Comparison of ENCODE assay signal across 36 cellular contexts in the genomic region with DNA sequence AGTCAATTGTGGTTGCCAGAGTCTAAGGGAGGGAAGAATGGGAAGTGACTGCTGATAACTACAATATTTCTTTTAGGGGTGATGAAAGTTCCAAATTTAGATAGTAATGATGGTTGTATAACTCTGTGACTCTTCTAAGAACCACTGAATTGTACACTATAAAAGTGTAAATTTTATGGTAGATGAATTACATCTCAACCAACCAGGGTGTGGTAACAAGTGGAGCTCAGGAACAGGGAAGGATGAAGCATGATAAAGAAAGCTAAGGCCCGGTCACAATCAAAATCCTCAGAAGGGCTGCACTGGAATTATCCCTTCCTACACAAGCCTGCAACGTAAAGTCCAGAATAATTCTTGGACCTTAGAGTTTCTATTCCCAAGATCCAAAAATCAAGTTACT.
"Had no signal": no experiment of that assay in that cellular context is flagged by ENCODE, and none has a peak within 500 bp of the region (broad histone marks: within the 10 kb centered on the region; RNA-seq: fewer than 3 reads in every experiment).

No MANE protein-coding gene starts in this region.

- DNase-seq: activated B cell treated with CpG ODN at 0.5 μM for 24 hours; activated CD4-positive, alpha-beta T cell treated with anti-CD3 and anti-CD28 coated beads for 48 hours; activated CD4-positive, alpha-beta T cell treated with anti-CD3 and anti-CD28 coated beads, Interleukin-2, amount 50 U/mL, for 1 hour; activated CD4-positive, alpha-beta T cell treated with anti-CD3 and anti-CD28 coated beads, Interleukin-2, amount 50 U/mL, for 48 hours; activated CD8-positive, alpha-beta memory T cell treated with anti-CD3 and anti-CD28 coated beads, Interleukin-2, amount 10 ng/mL, durations not matched to agents 7 days and 5 days; activated CD8-positive, alpha-beta memory T cell treated with anti-CD3 and anti-CD28 coated beads, Interleukin-2, amount 50 U/mL, for 4 hours; activated CD8-positive, alpha-beta T cell treated with anti-CD3 and anti-CD28 coated beads, Interleukin-2, amount 10 ng/mL, durations not matched to agents 7 days and 5 days; activated effector memory CD4-positive, alpha-beta T cell treated with anti-CD3 and anti-CD28 coated beads, Interleukin-2, amount 50 U/mL, for 16 hours; activated naive CD4-positive, alpha-beta T cell treated with anti-CD3 and anti-CD28 coated beads for 36 hours; activated naive CD8-positive, alpha-beta T cell treated with anti-CD3 and anti-CD28 coated beads for 36 hours; activated naive CD8-positive, alpha-beta T cell treated with anti-CD3 and anti-CD28 coated beads, Interleukin-2, amount 50 U/mL, for 24 hours; activated T-cell treated with anti-CD3 and anti-CD28 coated beads, Interleukin-2, amount 50 U/mL, for 1 hour; activated T-cell treated with anti-CD3 and anti-CD28 coated beads, Interleukin-2, amount 50 U/mL, for 48 hours; adrenal gland; central memory CD4-positive, alpha-beta T cell; cerebellar nuclear complex; cortex of kidney; effector CD8-positive, alpha-beta T cell; esophagus squamous epithelium; T-helper 1 cell; T-helper 17 cell; T1000; WERI-Rb-1 had no signal

- H3K36me3 ChIP-seq: adrenal gland, ascending aorta, breast epithelium, cardiac muscle cell, esophagus squamous epithelium, WERI-Rb-1 had no signal

- H3K9me3 ChIP-seq: adrenal gland, ascending aorta, breast epithelium, esophagus squamous epithelium had no signal

- H3K4me3 ChIP-seq: adrenal gland, ascending aorta, breast epithelium, cardiac muscle cell, esophagus squamous epithelium had no signal

- H3K27ac Mint-ChIP-seq: activated B cell treated with CpG ODN at 0.5 μM for 24 hours; activated CD8-positive, alpha-beta memory T cell treated with anti-CD3 and anti-CD28 coated beads, Interleukin-2, amount 10 ng/mL, durations not matched to agents 7 days and 5 days; activated CD8-positive, alpha-beta T cell treated with anti-CD3 and anti-CD28 coated beads, Interleukin-2, amount 10 ng/mL, durations not matched to agents 7 days and 5 days; activated naive CD4-positive, alpha-beta T cell treated with anti-CD3 and anti-CD28 coated beads for 36 hours; activated naive CD4-positive, alpha-beta T cell treated with anti-CD3 and anti-CD28 coated beads, Interleukin-2, amount 50 U/mL, for 24 hours; activated naive CD8-positive, alpha-beta T cell treated with anti-CD3 and anti-CD28 coated beads for 36 hours; activated naive CD8-positive, alpha-beta T cell treated with anti-CD3 and anti-CD28 coated beads, Interleukin-2, amount 50 U/mL, for 24 hours; activated T-helper 1 cell treated with anti-CD3 and anti-CD28 coated beads, Interleukin-12 subunit alpha, Interleukin-12 subunit beta, Interleukin-2, Interleukin-4 antibody, amounts not matched to agents 30 ng/mL and 10 ng/mL and 1 ng/mL, durations not matched to agents 14 hours and 24 hours and 36 hours; activated T-helper 2 cell treated with anti-CD3 and anti-CD28 coated beads, Interferon-gamma antibody, Interleukin-2, Interleukin-4, amounts not matched to agents 10 μg/mL and 5 μg/mL and 100 μg/mL, durations not matched to agents 14 hours and 24 hours and 36 hours; T-helper 17 cell; T-helper 2 cell treated with Interferon-gamma antibody and Interleukin-4, amounts not matched to agents 5 μg/mL and 100 μg/mL, for 36 hours had no signal

- FAIRE-seq: endometrium, endothelial cell of umbilical vein, frontal cortex had no signal

- H3K4me1 ChIP-seq: adrenal gland, ascending aorta, breast epithelium, esophagus squamous epithelium had no signal

- H3K27me3 Mint-ChIP-seq: activated B cell treated with CpG ODN at 0.5 μM for 24 hours; activated CD8-positive, alpha-beta memory T cell treated with anti-CD3 and anti-CD28 coated beads, Interleukin-2, amount 10 ng/mL, durations not matched to agents 7 days and 5 days; activated naive CD4-positive, alpha-beta T cell treated with anti-CD3 and anti-CD28 coated beads, Interleukin-2, amount 50 U/mL, for 24 hours; activated naive CD8-positive, alpha-beta T cell treated with anti-CD3 and anti-CD28 coated beads for 36 hours; activated naive CD8-positive, alpha-beta T cell treated with anti-CD3 and anti-CD28 coated beads, Interleukin-2, amount 50 U/mL, for 24 hours; brain; T-helper 17 cell had no signal

- H3K27ac ChIP-seq: adrenal gland, ascending aorta, breast epithelium, cardiac muscle cell, epithelial cell of prostate, esophagus squamous epithelium, WERI-Rb-1 had no signal

- ATAC-seq: activated CD4-positive, CD25-positive, alpha-beta regulatory T cell treated with anti-CD3 and anti-CD28 coated beads, Interleukin-2, amount 50 U/mL, for 24 hours; activated CD8-positive, alpha-beta memory T cell treated with anti-CD3 and anti-CD28 coated beads, Interleukin-2, amount 10 ng/mL, durations not matched to agents 7 days and 5 days; activated CD8-positive, alpha-beta T cell treated with anti-CD3 and anti-CD28 coated beads, Interleukin-2, amount 10 ng/mL, durations not matched to agents 7 days and 5 days; activated naive CD8-positive, alpha-beta T cell treated with anti-CD3 and anti-CD28 coated beads, Interleukin-2, amount 50 U/mL, for 24 hours; T-helper 17 cell had no signal

- H3K4me3 Mint-ChIP-seq: activated B cell treated with CpG ODN at 0.5 μM for 24 hours; activated CD8-positive, alpha-beta memory T cell treated with anti-CD3 and anti-CD28 coated beads, Interleukin-2, amount 10 ng/mL, durations not matched to agents 7 days and 5 days; activated CD8-positive, alpha-beta T cell treated with anti-CD3 and anti-CD28 coated beads, Interleukin-2, amount 10 ng/mL, durations not matched to agents 7 days and 5 days; activated naive CD4-positive, alpha-beta T cell treated with anti-CD3 and anti-CD28 coated beads for 36 hours; activated naive CD4-positive, alpha-beta T cell treated with anti-CD3 and anti-CD28 coated beads, Interleukin-2, amount 50 U/mL, for 24 hours; activated naive CD8-positive, alpha-beta T cell treated with anti-CD3 and anti-CD28 coated beads for 36 hours; activated naive CD8-positive, alpha-beta T cell treated with anti-CD3 and anti-CD28 coated beads, Interleukin-2, amount 50 U/mL, for 24 hours; activated T-helper 1 cell treated with anti-CD3 and anti-CD28 coated beads, Interleukin-12 subunit alpha, Interleukin-12 subunit beta, Interleukin-2, Interleukin-4 antibody, amounts not matched to agents 30 ng/mL and 10 ng/mL and 1 ng/mL, durations not matched to agents 14 hours and 24 hours and 36 hours; T-helper 17 cell; T-helper 2 cell treated with Interferon-gamma antibody and Interleukin-4, amounts not matched to agents 5 μg/mL and 100 μg/mL, for 36 hours had no signal

- H3K36me3 Mint-ChIP-seq: activated CD8-positive, alpha-beta memory T cell treated with anti-CD3 and anti-CD28 coated beads, Interleukin-2, amount 10 ng/mL, durations not matched to agents 7 days and 5 days; activated naive CD4-positive, alpha-beta T cell treated with anti-CD3 and anti-CD28 coated beads, Interleukin-2, amount 50 U/mL, for 24 hours; activated naive CD8-positive, alpha-beta T cell treated with anti-CD3 and anti-CD28 coated beads for 36 hours; brain had no signal

- H3K27me3 ChIP-seq: adrenal gland, ascending aorta, breast epithelium, cardiac muscle cell, esophagus squamous epithelium had no signal

- H3K9me3 Mint-ChIP-seq: activated naive CD4-positive, alpha-beta T cell treated with anti-CD3 and anti-CD28 coated beads for 36 hours; activated naive CD4-positive, alpha-beta T cell treated with anti-CD3 and anti-CD28 coated beads, Interleukin-2, amount 50 U/mL, for 24 hours; activated naive CD8-positive, alpha-beta T cell treated with anti-CD3 and anti-CD28 coated beads for 36 hours; activated T-helper 1 cell treated with anti-CD3 and anti-CD28 coated beads, Interleukin-12 subunit alpha, Interleukin-12 subunit beta, Interleukin-2, Interleukin-4 antibody, amounts not matched to agents 30 ng/mL and 10 ng/mL and 1 ng/mL, durations not matched to agents 14 hours and 24 hours and 36 hours; activated T-helper 2 cell treated with anti-CD3 and anti-CD28 coated beads, Interferon-gamma antibody, Interleukin-2, Interleukin-4, amounts not matched to agents 10 μg/mL and 5 μg/mL and 100 μg/mL, durations not matched to agents 14 hours and 24 hours and 36 hours; T-helper 2 cell treated with Interferon-gamma antibody and Interleukin-4, amounts not matched to agents 5 μg/mL and 100 μg/mL, for 36 hours had no signal

- H3K4me1 Mint-ChIP-seq: activated B cell treated with CpG ODN at 0.5 μM for 24 hours; activated CD8-positive, alpha-beta memory T cell treated with anti-CD3 and anti-CD28 coated beads, Interleukin-2, amount 10 ng/mL, durations not matched to agents 7 days and 5 days; activated naive CD4-positive, alpha-beta T cell treated with anti-CD3 and anti-CD28 coated beads, Interleukin-2, amount 50 U/mL, for 24 hours; activated naive CD8-positive, alpha-beta T cell treated with anti-CD3 and anti-CD28 coated beads for 36 hours; activated naive CD8-positive, alpha-beta T cell treated with anti-CD3 and anti-CD28 coated beads, Interleukin-2, amount 50 U/mL, for 24 hours; T-helper 17 cell had no signal
